1 cellular context compared by ENCODE assay signal in genomic region chr10:49592726-49593563, GRCh38.
TF ChIP-seq lines count a peak whose summit lies in the region.

No MANE protein-coding gene starts in this region.

TF ChIP-seq in HepG2, 621 proteins besides CTCF, POLR2A, EP300 and RAD21:
- TF ChIP-seq HNF1B (CRISPR knock-in tag; IDR thresholded peaks at IDR 0.05) (0 out of 2 replicates have a peak, but pooled peaks have one; percentile 14), E2F2 (CRISPR knock-in tag; IDR thresholded peaks at IDR 0.05; ENCODE audit: borderline replicate concordance) (no peak), MED1 (CRISPR knock-in tag; IDR thresholded peaks at IDR 0.05) (no peak), YEATS2 (CRISPR knock-in tag; IDR thresholded peaks at IDR 0.05; ENCODE audit: borderline replicate concordance) (peak; percentile 31; the same call in 1 of the 2 replicates), MYNN (CRISPR knock-in tag; IDR thresholded peaks at IDR 0.05; ENCODE audit: low read depth) (no peak), SMC3 (IDR thresholded peaks at IDR 0.05; ENCODE audit: low read length) (peak; percentile 63; the same call in 1 of the 2 replicates), XRCC5 (optimal IDR thresholded peaks at IDR 0.05; ENCODE audit: low read length) (peak; percentile 81), STAG1 (CRISPR knock-in tag; IDR thresholded peaks at IDR 0.05) (peak; percentile 49), RORA (CRISPR knock-in tag; IDR thresholded peaks at IDR 0.05) (no peak), ELF1 (CRISPR knock-in tag; IDR thresholded peaks at IDR 0.05) (peak; percentile 23; the same call in 1 of the 2 replicates)
